In genomic region chr9:93620041-93620506, GRCh38 we compare ENCODE assay signal across 22 cellular contexts. TPM values are rescaled to one million over a fixed set of nuclear protein-coding genes. Genes with fewer than 3 reads are reported as not detected.
DNase-seq lines count a peak whose midpoint lies in the region; ATAC-seq and TF ChIP-seq lines count a peak whose summit lies in the region.
"Had no signal": no experiment of that assay in that cellular context is flagged by ENCODE, and none has a peak within 500 bp of the region (broad histone marks: within the 10 kb centered on the region; RNA-seq: fewer than 3 reads in every experiment).

No MANE protein-coding gene starts in this region.

- peaks cover 45 to 71% of the 10 kb centered on the region in 2 experiments for H3K79me1 ChIP-seq in IMR-90 (ENCODE audit: low read depth in 1 of 2, low read length in 2 of 2)

- 89% methylated on average over 5 of the region's 8 CpGs; no CpG with 5 or more reads in 1 of the 2 experiments for WGBS in IMR-90 (ENCODE audit: extremely low coverage in 2 of 2, insufficient read length in 1 of 2), 2 experiments
- WGBS in lung, 2 donors, result 91% methylated on average over 8 of the region's 8 CpGs

- ATAC-seq in IMR-90 (ENCODE audit: low read depth) (peak; percentile 18; the same call in 1 of the 2 replicates), lung (ENCODE audit: insufficient read depth, low FRiP score) (no peak), HG03354 (IDR thresholded peaks at IDR 0.05; ENCODE audit: poor library complexity, severe bottlenecking, unreplicated experiment) (no peak), HG02763 (IDR thresholded peaks at IDR 0.05; ENCODE audit: unreplicated experiment) (no peak), GM19463 (IDR thresholded peaks at IDR 0.05; ENCODE audit: unreplicated experiment) (no peak)
- ATAC-seq: activated naive CD4-positive, alpha-beta T cell treated with anti-CD3 and anti-CD28 coated beads, Interleukin-2, amount 50 U/mL, for 72 hours; esophagus mucosa; gastroesophageal sphincter; naive thymus-derived CD4-positive, alpha-beta T cell had no signal

- H3K14ac ChIP-seq in IMR-90 (replicated peaks; ENCODE audit: low read depth, low read length), result no peak overlapping the region

- no peak overlapping the region for H4K8ac ChIP-seq in IMR-90 (ENCODE audit: low read depth in 2 of 2, low read length in 2 of 2)

- H3K4me3 ChIP-seq in IMR-90 (ENCODE audit: insufficient read depth, low read depth, low read length) (no peak overlapping the region), lung (no peak overlapping the region)
- H3K4me3 ChIP-seq: ascending aorta, gastroesophageal sphincter, pancreas, right lobe of liver had no signal

- H2BK20ac ChIP-seq in IMR-90 (ENCODE audit: low read depth, low read length), result no peak overlapping the region

- POLR2A ChIA-PET in IMR-90 (lab: Charles Lee; ENCODE audit: unreplicated experiment), result no interaction called here

- H2AK5ac ChIP-seq in IMR-90 (ENCODE audit: low read depth, low read length), result no peak overlapping the region

- H3K9me1 ChIP-seq in IMR-90 (ENCODE audit: insufficient read depth, low read length), result peaks cover 11% of the 10 kb centered on the region

- no peak overlapping the region for H3K9ac ChIP-seq in IMR-90 (ENCODE audit: low read depth, low read length)

- CTCF ChIA-PET in IMR-90 (lab: Yijun Ruan, JAX), result interaction anchor here (0.6 to 0.8 kb wide), 2 partner anchors 18 to 20 kb away, joined by 3 read pairs; no protein-coding TSS in a partner anchor

- in situ Hi-C loops in IMR-90 (cut with MboI; ENCODE audit: low sequenced_read_pairs), result no loop called here

- H3K4me1 ChIP-seq in IMR-90 (ENCODE audit: control insufficient read depth, insufficient read depth, low read length) (no peaks in the 10 kb centered on the region), lung (ENCODE audit: control insufficient read depth in 2 of 2, insufficient read depth in 2 of 2, low read length in 2 of 2) (peaks cover 4 to 27% of the 10 kb centered on the region in 2 donors)

- intact Hi-C loops in IMR-90 (cut with micrococcal nuclease), result no loop called here

- TF ChIP-seq POLR2A in IMR-90 (IDR thresholded peaks at IDR 0.05; ENCODE audit: low read depth, low read length), result no peak

- dilution Hi-C loops in IMR-90 (cut with HindIII; ENCODE audit: low sequenced_read_pairs, unreplicated experiment), result no loop called here

- TF ChIP-seq RAD21 in IMR-90 (IDR thresholded peaks at IDR 0.05; ENCODE audit: low read length), result no peak

- H2AK9ac ChIP-seq in IMR-90 (replicated peaks; ENCODE audit: low read depth, low read length, poor library complexity), result no peak overlapping the region

- H2BK5ac ChIP-seq in IMR-90 (ENCODE audit: low read depth, low read length, poor library complexity, severe bottlenecking), result no peak overlapping the region

- no peak overlapping the region for H3K56ac ChIP-seq in IMR-90 (ENCODE audit: extremely low read depth, insufficient read depth, low read length)

- H3K27ac ChIP-seq in IMR-90 (ENCODE audit: insufficient read depth, low read length) (no peak overlapping the region), lung (ENCODE audit: low read depth in 1 of 2, low read length in 1 of 2) (no peak overlapping the region)
- H3K27ac ChIP-seq: ascending aorta, gastroesophageal sphincter, pancreas, right lobe of liver had no signal

- DNase-seq in COR-L47 (lab: John Stamatoyannopoulos, UW), result peak; percentile 7
- DNase-seq in IMR-90, result no peak
- DNase-seq in ecto neural progenitor cell (ENCODE audit: low spot score), result peak; percentile 63
- DNase-seq in lung (ENCODE audit: low spot score), result peak; percentile 26
- DNase-seq: activated CD4-positive, alpha-beta T cell treated with anti-CD3 and anti-CD28 coated beads, Interleukin-2, amount 10 ng/mL, durations not matched to agents 24 days and 14 days; CD4-positive, CD25-positive, alpha-beta regulatory T cell; DMS153; effector CD8-positive, alpha-beta T cell; HFFc6; naive thymus-derived CD4-positive, alpha-beta T cell; NCI-H2227 treated with DMSO at 0.1 percent for 48 hours; SIG-M5; T-helper 1 cell had no signal

- no TSS peak for BruUV-seq in IMR-90 (replicated peaks; lab: Mats Ljungman, UMichigan)

- H2BK120ac ChIP-seq in IMR-90 (ENCODE audit: low read depth, low read length), result no peak overlapping the region

- H4K20me1 ChIP-seq in IMR-90 (ENCODE audit: insufficient read depth, low read length), result peaks cover 77% of the 10 kb centered on the region

- H3K4ac ChIP-seq in IMR-90 (ENCODE audit: low read depth, low read length), result no peak overlapping the region

- H3K9me3 ChIP-seq in IMR-90 (ENCODE audit: control insufficient read depth, insufficient read depth, low read length) (no peaks in the 10 kb centered on the region), lung (ENCODE audit: control insufficient read depth in 2 of 2, insufficient read depth in 1 of 2, low read length in 1 of 2) (no peaks in the 10 kb centered on the region)
- H3K9me3 ChIP-seq: ascending aorta, gastroesophageal sphincter, pancreas, right lobe of liver had no signal

- no peak overlapping the region for H2BK15ac ChIP-seq in IMR-90 (ENCODE audit: low read depth, low read length)

- no peak overlapping the region for H3K18ac ChIP-seq in IMR-90 (ENCODE audit: low read depth, low read length)

- H3K27me3 ChIP-seq in IMR-90 (ENCODE audit: control insufficient read depth, insufficient read depth, low read length), result no peaks in the 10 kb centered on the region
- no peaks in the 10 kb centered on the region for H3K27me3 ChIP-seq in lung (ENCODE audit: control insufficient read depth, insufficient read depth)
- H3K27me3 ChIP-seq: ascending aorta, gastroesophageal sphincter, pancreas, right lobe of liver had no signal

- H3K23ac ChIP-seq in IMR-90 (ENCODE audit: low read depth, low read length), result no peak overlapping the region

- no peaks in the 10 kb centered on the region for H3K36me3 ChIP-seq in IMR-90 (ENCODE audit: control insufficient read depth, insufficient read depth, low read length)
- H3K36me3 ChIP-seq in lung (ENCODE audit: control insufficient read depth in 2 of 2, insufficient read depth in 2 of 2, low read length in 2 of 2), result peaks cover 0 to 4% of the 10 kb centered on the region in 2 donors
- H3K36me3 ChIP-seq: ascending aorta, gastroesophageal sphincter, pancreas, right lobe of liver had no signal

- H4K91ac ChIP-seq in IMR-90 (ENCODE audit: insufficient read depth, low read depth, low read length), result no peak overlapping the region

- no peak overlapping the region for H4K5ac ChIP-seq in IMR-90 (ENCODE audit: low read depth, low read length)

- no peak overlapping the region for H2AFZ ChIP-seq in IMR-90 (replicated peaks; ENCODE audit: low read length, poor library complexity)

- H3K4me2 ChIP-seq in IMR-90 (ENCODE audit: low read depth, low read length), result no peak overlapping the region

- no peak for TF ChIP-seq CTCF in IMR-90 (conservative IDR thresholded peaks at IDR 0.05; ENCODE audit: low read depth, low read length)
- TF ChIP-seq CTCF in lung (IDR thresholded peaks at IDR 0.05; ENCODE audit: control extremely low read depth, extremely low read depth), result no peak

TF ChIP-seq in IMR-90, 13 proteins besides CTCF, POLR2A, EP300 and RAD21:
- TF ChIP-seq USF2 (IDR thresholded peaks at IDR 0.05; ENCODE audit: low read depth, low read length), result no peak
TF ChIP-seq in IMR-90: peak in this region for 0.

RNA-seq across cellular contexts. Expression of gene PHF2, which starts 43.7 kb away (rescaled TPM):
- 5.9 and 6.9 TPM in 2 replicates for total RNA-seq in IMR-90 (2012; rRNA removed)
- polyA plus RNA-seq in IMR-90 (2012; rRNA removed), result 9.5 and 9.6 TPM in 2 replicates
- polyA plus RNA-seq in IMR-90 (2012; cell fraction: cytosol; rRNA removed), result 5.9 and 8.8 TPM in 2 replicates
- 21.2 and 22.2 TPM in 2 replicates for polyA plus RNA-seq in IMR-90 (2012; cell fraction: nucleus; rRNA removed; ENCODE audit: low replicate concordance)
- total RNA-seq in lung, result 10 to 100 TPM; 33.3 to 33.6 TPM
- polyA plus RNA-seq in lung, result 10 to 100 TPM; 20.1 to 27.1 TPM
